ENCODE assay signal across 8 cellular contexts in the genomic region with DNA sequence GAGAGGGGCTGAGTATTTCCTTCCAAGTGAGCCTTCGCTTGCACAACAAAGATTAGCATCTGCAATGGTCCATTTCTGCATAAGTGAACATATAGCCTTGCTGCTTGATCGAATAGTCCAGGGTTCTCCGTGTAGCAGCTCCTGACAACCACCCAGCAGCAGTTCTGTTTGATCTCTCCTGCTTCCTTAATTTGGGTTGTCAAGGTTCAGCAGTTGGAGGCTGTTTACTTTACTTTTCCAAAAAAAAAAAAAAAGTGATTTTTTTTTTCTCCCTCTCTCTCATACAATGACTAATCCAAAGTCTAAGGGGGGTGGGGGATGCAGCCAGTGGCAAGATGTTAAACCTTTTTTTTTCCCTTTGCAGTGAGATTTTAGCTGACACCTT. TPM values are rescaled to one million over a fixed set of nuclear protein-coding genes. Genes with fewer than 3 reads are reported as not detected.
A peak's percentile ranks its signal among the peaks of the same experiment; 100 is the strongest.
DNase-seq lines count a peak whose midpoint lies in the region; ATAC-seq and TF ChIP-seq lines count a peak whose summit lies in the region.

No MANE protein-coding gene starts in this region.

- WGBS in lung, 2 donors: 17 to 25% methylated on average over 3 of the region's 3 CpGs
- WGBS in aorta, 2 donors: 1 to 7% methylated on average over 3 of the region's 3 CpGs
- 30 to 37% methylated on average over 3 of the region's 3 CpGs for WGBS in lower leg skin, 2 donors

- DNase-seq in AG04449 (ENCODE audit: low read depth, low spot score) (no peak), HEK293T (ENCODE audit: extremely low spot score) (no peak), lung (ENCODE audit: low spot score) (peak; percentile 27), aorta (no peak), dedifferentiated amniotic fluid mesenchymal stem cell (ENCODE audit: extremely low spot score) (no peak), lower leg skin (ENCODE audit: low spot score in 2 of 2) (no peak)
- DNase-seq in activated CD8-positive, alpha-beta T cell treated with anti-CD3 and anti-CD28 coated beads, Interleukin-2, amount 10 ng/mL, durations not matched to agents 7 days and 5 days: no peak

- ATAC-seq in activated CD8-positive, alpha-beta T cell treated with anti-CD3 and anti-CD28 coated beads, Interleukin-2, amount 10 ng/mL, durations not matched to agents 7 days and 5 days: no peak
- ATAC-seq in lung (ENCODE audit: insufficient read depth, low FRiP score): no peak
- no peak for ATAC-seq in aorta (ENCODE audit: low FRiP score)
- no peak for ATAC-seq in HG03025 (IDR thresholded peaks at IDR 0.05; ENCODE audit: low FRiP score, unreplicated experiment)

- no peaks in the 10 kb centered on the region for H3K27me3 Mint-ChIP-seq in activated CD8-positive, alpha-beta T cell treated with anti-CD3 and anti-CD28 coated beads, Interleukin-2, amount 10 ng/mL, durations not matched to agents 7 days and 5 days (ENCODE audit: low read depth)

- peak overlapping the region; percentile 36 for H3K27ac Mint-ChIP-seq in activated CD8-positive, alpha-beta T cell treated with anti-CD3 and anti-CD28 coated beads, Interleukin-2, amount 10 ng/mL, durations not matched to agents 7 days and 5 days

- POLR2A ChIA-PET in AG04449 (lab: Yijun Ruan, JAX) (interaction anchor here (1.1 to 1.7 kb wide), 5 partner anchors 37 to 83 kb away, joined by 3 to 6 read pairs (median 4); no protein-coding TSS in a partner anchor), HEK293T (lab: Yijun Ruan, JAX) (no interaction called here)
- POLR2A ChIA-PET in activated CD8-positive, alpha-beta T cell treated with anti-CD3 and anti-CD28 coated beads, Interleukin-2, amount 10 ng/mL, durations not matched to agents 7 days and 5 days (lab: Charles Lee): interaction anchor here (0.6 to 0.7 kb wide), 2 partner anchors 23 to 112 kb away, joined by 3 read pairs; no protein-coding TSS in a partner anchor

- H3K4me1 ChIP-seq in lung (ENCODE audit: control insufficient read depth in 2 of 2, insufficient read depth in 2 of 2, low read length in 2 of 2): peaks cover 0 to 4% of the 10 kb centered on the region in 2 donors
- H3K4me1 ChIP-seq in aorta (ENCODE audit: control insufficient read depth in 1 of 2, insufficient read depth in 2 of 2, low read length in 2 of 2): peaks cover 0 to 1% of the 10 kb centered on the region in 2 donors

- intact Hi-C loops in aorta (cut with DNase I): loop anchor here (5.0 to 10.0 kb wide), 18 partner anchors 38 to 1045 kb away; no protein-coding TSS in a partner anchor
- intact Hi-C loops in lower leg skin (cut with DNase I; ENCODE audit: low total_unique reads): loop anchor here (10.0 kb wide), 3 partner anchors 135 to 1025 kb away; no protein-coding TSS in a partner anchor

- H3K9me3 ChIP-seq in lung (ENCODE audit: control insufficient read depth in 2 of 2, insufficient read depth in 1 of 2, low read length in 1 of 2) (no peaks in the 10 kb centered on the region), aorta (ENCODE audit: control insufficient read depth, low read length) (no peaks in the 10 kb centered on the region)

- peaks cover 38% of the 10 kb centered on the region for H3K4me1 Mint-ChIP-seq in activated CD8-positive, alpha-beta T cell treated with anti-CD3 and anti-CD28 coated beads, Interleukin-2, amount 10 ng/mL, durations not matched to agents 7 days and 5 days (ENCODE audit: low read depth)

- H3K4me3 ChIP-seq in AG04449 (ENCODE audit: low read depth, low read length) (peak overlapping the region; percentile 88), lung (no peak overlapping the region), aorta (ENCODE audit: low read length in 2 of 2) (peak overlapping the region; percentile 67 to 82), lower leg skin (ENCODE audit: low read depth, poor library complexity, severe bottlenecking) (no peak overlapping the region)

- H3K27ac ChIP-seq in lung (ENCODE audit: low read depth in 1 of 2, low read length in 1 of 2) (peak overlapping the region; percentile 41 to 80), aorta (ENCODE audit: low read depth in 1 of 2, low read length in 2 of 2) (peak overlapping the region; percentile 3 to 87)

- CTCF ChIA-PET in AG04449 (lab: Yijun Ruan, JAX): interaction anchor here (0.8 to 0.9 kb wide), 2 partner anchors 11 to 503 kb away, joined by 3 read pairs; no protein-coding TSS in a partner anchor
- CTCF ChIA-PET in HEK293T (lab: Yijun Ruan, JAX): interaction anchor here (0.6 kb wide), 1 partner anchor 410 kb away, joined by 3 read pairs; no protein-coding TSS in a partner anchor
- CTCF ChIA-PET in activated CD8-positive, alpha-beta T cell treated with anti-CD3 and anti-CD28 coated beads, Interleukin-2, amount 10 ng/mL, durations not matched to agents 7 days and 5 days (lab: Charles Lee): no interaction called here

- H3K36me3 ChIP-seq in lung (ENCODE audit: control insufficient read depth in 2 of 2, insufficient read depth in 2 of 2, low read length in 2 of 2) (no peaks in the 10 kb centered on the region), aorta (ENCODE audit: control insufficient read depth in 1 of 2, insufficient read depth in 2 of 2, low read length in 1 of 2) (no peaks in the 10 kb centered on the region)

- TF ChIP-seq CTCF in AG04449 (IDR thresholded peaks at IDR 0.05; ENCODE audit: insufficient read depth, low read length, missing control alignments) (no peak), lung (IDR thresholded peaks at IDR 0.05; ENCODE audit: control extremely low read depth, extremely low read depth) (no peak), lower leg skin (IDR thresholded peaks at IDR 0.05) (no peak)

- TF ChIP-seq POLR2A in lower leg skin (IDR thresholded peaks at IDR 0.05): no peak

- H3K27me3 ChIP-seq in lung (ENCODE audit: control insufficient read depth, insufficient read depth): no peaks in the 10 kb centered on the region
- H3K27me3 ChIP-seq in aorta (ENCODE audit: control insufficient read depth in 1 of 2, insufficient read depth in 2 of 2, low read length in 1 of 2): no peaks in the 10 kb centered on the region

- no peaks in the 10 kb centered on the region for H3K9me3 Mint-ChIP-seq in activated CD8-positive, alpha-beta T cell treated with anti-CD3 and anti-CD28 coated beads, Interleukin-2, amount 10 ng/mL, durations not matched to agents 7 days and 5 days (ENCODE audit: insufficient read depth)

- H3K4me3 Mint-ChIP-seq in activated CD8-positive, alpha-beta T cell treated with anti-CD3 and anti-CD28 coated beads, Interleukin-2, amount 10 ng/mL, durations not matched to agents 7 days and 5 days: peak overlapping the region; percentile 78

- peaks cover 8% of the 10 kb centered on the region for H3K36me3 Mint-ChIP-seq in activated CD8-positive, alpha-beta T cell treated with anti-CD3 and anti-CD28 coated beads, Interleukin-2, amount 10 ng/mL, durations not matched to agents 7 days and 5 days (ENCODE audit: low read depth)

TF ChIP-seq in HEK293T, 16 proteins besides CTCF, POLR2A, EP300 and RAD21:
- TF ChIP-seq HDGF (IDR thresholded peaks at IDR 0.05; ENCODE audit: borderline replicate concordance) (no peak), ZNF384 (IDR thresholded peaks at IDR 0.05) (peak; percentile 93)

RNA-seq across cellular contexts. Expression of a gene that starts 3.6 kb away (rescaled TPM):
- 100 to 1,000 TPM; 120 to 122 TPM for total RNA-seq in activated CD8-positive, alpha-beta T cell treated with anti-CD3 and anti-CD28 coated beads, Interleukin-2, amount 10 ng/mL, durations not matched to agents 7 days and 5 days
- total RNA-seq in lung (100 to 1,000 TPM; 121 to 287 TPM), aorta (100 to 1,000 TPM; 187 to 263 TPM), lower leg skin (10 to 100 TPM; 46.6 to 66.6 (median 55.2) TPM)
- polyA plus RNA-seq in lung (10 to 100 TPM; 13.8 to 26.5 TPM), aorta (10 to 100 TPM; 15.2 to 33.1 TPM)

Comparison
In these comparisons a context has a peak if more than half of its experiments do, and no peak if none do; other contexts are left out.
1. H3K4me3 ChIP-seq: peak in AG04449 (single experiment) and aorta (2 of 2); none in lung (single experiment) and lower leg skin (single experiment).